Comparison of ENCODE assay signal across 8 cellular contexts in genomic region chr6:151451950-151452749, GRCh38. TPM values are rescaled to one million over a fixed set of nuclear protein-coding genes. Genes with fewer than 3 reads are reported as not detected.
DNase-seq lines count a peak whose midpoint lies in the region; ATAC-seq and TF ChIP-seq lines count a peak whose summit lies in the region.

TSS of gene RMND1 (minus strand) at chr6:151452126. CDS start at chr6:151445811, 6,315 bp downstream.

- CTCF ChIA-PET in BJ (lab: Yijun Ruan, JAX): interaction anchor here (0.6 to 2.4 kb wide), 8 partner anchors 10 to 162 kb away, joined by 3 to 7 read pairs (median 3); no protein-coding TSS in a partner anchor

- peaks cover 4% of the 10 kb centered on the region for H3K4me1 ChIP-seq in colonic mucosa

- no peaks in the 10 kb centered on the region for H3K9me3 ChIP-seq in colonic mucosa

- H3K27me3 Mint-ChIP-seq in activated CD4-positive, alpha-beta T cell treated with anti-CD3 and anti-CD28 coated beads, Interleukin-2, amount 10 ng/mL, durations not matched to agents 24 days and 14 days: peaks cover 3% of the 10 kb centered on the region

- ATAC-seq in GM19324 (IDR thresholded peaks at IDR 0.05; ENCODE audit: low FRiP score, unreplicated experiment) (peak; percentile 99), HG03469 (IDR thresholded peaks at IDR 0.05; ENCODE audit: unreplicated experiment) (peak; percentile 94)

- peaks cover 37% of the 10 kb centered on the region for H3K4me1 Mint-ChIP-seq in activated CD4-positive, alpha-beta T cell treated with anti-CD3 and anti-CD28 coated beads, Interleukin-2, amount 10 ng/mL, durations not matched to agents 24 days and 14 days

- H3K36me3 Mint-ChIP-seq in activated CD4-positive, alpha-beta T cell treated with anti-CD3 and anti-CD28 coated beads, Interleukin-2, amount 10 ng/mL, durations not matched to agents 24 days and 14 days (ENCODE audit: low read depth): peaks cover 17% of the 10 kb centered on the region

- H3K9ac ChIP-seq in colonic mucosa (ENCODE audit: low read depth in 2 of 2, low read length in 2 of 2): peak within 1 kb of the TSS; percentile 72 to 89

- POLR2A ChIA-PET in BJ (lab: Charles Lee): interaction anchor here (0.6 to 0.7 kb wide), 3 partner anchors 30 to 130 kb away, joined by 3 to 4 read pairs (median 3); no protein-coding TSS in a partner anchor

- H3K27ac Mint-ChIP-seq in activated CD4-positive, alpha-beta T cell treated with anti-CD3 and anti-CD28 coated beads, Interleukin-2, amount 10 ng/mL, durations not matched to agents 24 days and 14 days: peak within 1 kb of the TSS; percentile 96

- peak within 1 kb of the TSS; percentile 96 for H3K27ac ChIP-seq in colonic mucosa

- H3K4me3 Mint-ChIP-seq in activated CD4-positive, alpha-beta T cell treated with anti-CD3 and anti-CD28 coated beads, Interleukin-2, amount 10 ng/mL, durations not matched to agents 24 days and 14 days: peak within 1 kb of the TSS; percentile 97

- H3K36me3 ChIP-seq in BJ (ENCODE audit: control insufficient read depth, insufficient read depth, low read length): no peaks in the 10 kb centered on the region
- H3K36me3 ChIP-seq in colonic mucosa: no peaks in the 10 kb centered on the region

- H3K4me3 ChIP-seq in BJ (ENCODE audit: low read depth, low read length): peak within 1 kb of the TSS; percentile 73
- H3K4me3 ChIP-seq in colonic mucosa: peak within 1 kb of the TSS; percentile 88

- DNase-seq in BJ (ENCODE audit: low read depth): peak; percentile 98
- peak; percentile 99 for DNase-seq in NCI-H526 treated with DMSO at 0.1 percent for 48 hours (lab: John Stamatoyannopoulos, UW)
- peak; percentile 100 for DNase-seq in activated CD4-positive, alpha-beta T cell treated with anti-CD3 and anti-CD28 coated beads, Interleukin-2, amount 10 ng/mL, durations not matched to agents 24 days and 14 days
- peak; percentile 100 for DNase-seq in colonic mucosa
- DNase-seq in kidney tubule cell (ENCODE audit: low spot score): peak; percentile 100
- peak; percentile 98 to 100 (median 98) for DNase-seq in stimulated activated CD4-positive, alpha-beta T cell treated with anti-CD3 and anti-CD28 coated beads, Interleukin-1b, Interleukin-23, amount 100 ng/mL, for 24 hours (ENCODE audit: low read depth in 4 of 4, low spot score in 1 of 4)

- H3K27me3 ChIP-seq in BJ (ENCODE audit: control insufficient read depth, insufficient read depth, low read length) (no peaks in the 10 kb centered on the region), colonic mucosa (no peaks in the 10 kb centered on the region)

- intact Hi-C loops in activated CD4-positive, alpha-beta T cell treated with anti-CD3 and anti-CD28 coated beads, Interleukin-2, amount 10 ng/mL, durations not matched to agents 24 days and 14 days (cut with micrococcal nuclease): loop anchor here (1.0 to 10.0 kb wide), 6 partner anchors 24 to 1530 kb away; partner anchors contain the start of genes FBXO5 and MTHFD1L
- intact Hi-C loops in colonic mucosa (cut with DNase I): loop anchor here (5.0 kb wide), 1 partner anchor 60 kb away; the partner anchor contains the start of gene ZBTB2

- TF ChIP-seq CTCF in BJ (IDR thresholded peaks at IDR 0.05; ENCODE audit: insufficient read depth, low read depth, low read length): no peak
- TF ChIP-seq CTCF in colonic mucosa (IDR thresholded peaks at IDR 0.05): no peak

- peaks cover 4% of the 10 kb centered on the region for H3K9me3 Mint-ChIP-seq in activated CD4-positive, alpha-beta T cell treated with anti-CD3 and anti-CD28 coated beads, Interleukin-2, amount 10 ng/mL, durations not matched to agents 24 days and 14 days

RNA-seq across cellular contexts. Expression of gene RMND1, which starts in this region (rescaled TPM):
- polyA plus RNA-seq in BJ (2011; rRNA removed): 10.4 and 18.9 TPM in 2 replicates
- polyA minus RNA-seq in BJ (2011; rRNA and poly(A)+ RNA removed): 9.8 and 10.4 TPM in 2 replicates
- total RNA-seq in activated CD4-positive, alpha-beta T cell treated with anti-CD3 and anti-CD28 coated beads, Interleukin-2, amount 10 ng/mL, durations not matched to agents 24 days and 14 days: 22.2 and 22.9 TPM in 2 replicates
- 10 to 100 TPM; 20.3 to 20.4 TPM for total RNA-seq in colonic mucosa

Comparison
In these comparisons a context has a peak if more than half of its experiments do, and no peak if none do; other contexts are left out.
1. Peak in every context shown above with its lines: DNase-seq, ATAC-seq, H3K4me3 ChIP-seq and H3K27ac ChIP-seq.